In the genomic region with DNA sequence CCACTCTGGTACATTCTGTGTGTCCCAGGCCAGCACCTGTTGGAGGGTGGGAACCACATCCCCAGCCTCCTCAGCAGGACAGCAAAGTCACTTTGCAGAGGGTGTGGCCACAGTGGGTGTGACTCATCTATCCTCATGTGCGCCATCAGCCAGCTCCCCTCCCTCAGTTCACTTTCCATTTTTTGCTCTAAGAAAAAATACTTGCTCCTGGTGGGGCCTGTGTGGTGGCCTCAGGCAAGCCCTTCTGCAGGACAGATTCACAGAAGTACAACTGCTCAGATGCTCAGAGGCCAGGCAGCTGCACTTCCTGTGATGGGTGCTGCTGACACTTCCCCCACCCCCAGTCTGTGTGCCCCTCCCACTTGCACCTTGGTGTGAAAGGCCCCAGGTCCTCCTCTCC, we compare ENCODE assay signal across 15 cellular contexts.
DNase-seq lines count a peak whose midpoint lies in the region; ATAC-seq and TF ChIP-seq lines count a peak whose summit lies in the region.
"Had no signal": no experiment of that assay in that cellular context is flagged by ENCODE, and none has a peak within 500 bp of the region (broad histone marks: within the 10 kb centered on the region; RNA-seq: fewer than 3 reads in every experiment).

No MANE protein-coding gene starts in this region.

- peaks cover 5% of the 10 kb centered on the region for H3K9me3 Mint-ChIP-seq in Calu3 (ENCODE audit: low read depth, unreplicated experiment)
- H3K9me3 Mint-ChIP-seq in effector memory CD8-positive, alpha-beta T cell, result no peaks in the 10 kb centered on the region
- H3K9me3 Mint-ChIP-seq: activated T-cell treated with anti-CD3 and anti-CD28 coated beads, Interleukin-2, amount 50 U/mL, for 4 hours had no signal

- POLR2A ChIA-PET in PC-3 (lab: Charles Lee; ENCODE audit: unreplicated experiment), result no interaction called here

- BruUV-seq in Calu3 (replicated peaks; lab: Mats Ljungman, UMichigan), result no TSS peak
- no TSS peak for BruUV-seq in PC-3 (replicated peaks; lab: Mats Ljungman, UMichigan)

- no peaks in the 10 kb centered on the region for H3K79me2 ChIP-seq in PC-3 (ENCODE audit: low read length)

- ATAC-seq in PC-3 (no peak), HG03159 (IDR thresholded peaks at IDR 0.05; ENCODE audit: unreplicated experiment) (no peak)
- no peak for ATAC-seq in effector memory CD8-positive, alpha-beta T cell (replicated peaks)

- intact Hi-C loops in Calu3 (cut with micrococcal nuclease; ENCODE audit: unreplicated experiment) (loop anchor here (2.0 kb wide), 1 partner anchor 130 kb away; no protein-coding TSS in a partner anchor), PC-3 (cut with micrococcal nuclease) (loop anchor here (1.0 kb wide), 1 partner anchor 131 kb away; no protein-coding TSS in a partner anchor)

- H3K27ac ChIP-seq in PC-3 (ENCODE audit: low read length), result no peak overlapping the region
- H3K27ac ChIP-seq: adrenal gland had no signal

- peaks cover 12% of the 10 kb centered on the region for H3K4me1 Mint-ChIP-seq in Calu3 (ENCODE audit: low read depth, unreplicated experiment)
- peaks cover 2 to 8% of the 10 kb centered on the region in 2 donors for H3K4me1 Mint-ChIP-seq in effector memory CD8-positive, alpha-beta T cell (ENCODE audit: low read depth in 2 of 2)
- H3K4me1 Mint-ChIP-seq: IgD-negative memory B cell, naive B cell had no signal

- no peaks in the 10 kb centered on the region for H3K4me1 ChIP-seq in PC-3 (ENCODE audit: insufficient read depth, low read length)
- H3K4me1 ChIP-seq: adrenal gland had no signal

- CTCF ChIA-PET in Calu3 (lab: Charles Lee), result no interaction called here
- CTCF ChIA-PET in PC-3 (lab: Charles Lee), result interaction anchor here (0.6 kb wide), 1 partner anchor 130 kb away, joined by 3 read pairs; no protein-coding TSS in a partner anchor

- H3K27ac Mint-ChIP-seq in Calu3 (ENCODE audit: unreplicated experiment), result no peak overlapping the region
- H3K27ac Mint-ChIP-seq in effector memory CD8-positive, alpha-beta T cell, result no peak overlapping the region
- H3K27ac Mint-ChIP-seq: naive B cell had no signal

- TF ChIP-seq CTCF in Calu3 (IDR thresholded peaks at IDR 0.05; ENCODE audit: unreplicated experiment) (no peak), HFF-Myc (IDR thresholded peaks at IDR 0.05; ENCODE audit: low read depth, low read length, missing control alignments) (no peak), PC-3 (conservative IDR thresholded peaks at IDR 0.05; ENCODE audit: low read depth, low read length) (no peak), GM10266 (IDR thresholded peaks at IDR 0.05; ENCODE audit: control insufficient read depth, insufficient read depth, low read depth, missing control alignments) (no peak)

- H3F3A ChIP-seq in PC-3 (ENCODE audit: low read length, unreplicated experiment), result no peaks in the 10 kb centered on the region

- no peak overlapping the region for H3K4me3 ChIP-seq in HFF-Myc (replicated peaks; ENCODE audit: low read depth, low read length)
- H3K4me3 ChIP-seq in PC-3 (ENCODE audit: low read length), result no peak overlapping the region
- H3K4me3 ChIP-seq: adrenal gland had no signal

- H3K4me3 Mint-ChIP-seq in Calu3 (ENCODE audit: low read depth, unreplicated experiment), result no peak overlapping the region
- H3K4me3 Mint-ChIP-seq in effector memory CD8-positive, alpha-beta T cell, result no peak overlapping the region
- H3K4me3 Mint-ChIP-seq: activated T-cell treated with anti-CD3 and anti-CD28 coated beads, Interleukin-2, amount 50 U/mL, for 4 hours; IgD-negative memory B cell; naive B cell had no signal

- H3K4me2 ChIP-seq in PC-3 (ENCODE audit: low read length), result no peak overlapping the region

- no peaks in the 10 kb centered on the region for H3K9me3 ChIP-seq in PC-3 (ENCODE audit: low read length)
- H3K9me3 ChIP-seq: adrenal gland had no signal

- H3K9me2 ChIP-seq in PC-3 (replicated peaks; ENCODE audit: low read length), result no peaks in the 10 kb centered on the region

- H4K20me1 ChIP-seq in PC-3 (ENCODE audit: low read length), result no peaks in the 10 kb centered on the region

- H3K36me3 ChIP-seq in PC-3 (ENCODE audit: low read depth, low read length), result no peaks in the 10 kb centered on the region
- H3K36me3 ChIP-seq: adrenal gland had no signal

- no peaks in the 10 kb centered on the region for H3K36me3 Mint-ChIP-seq in Calu3 (ENCODE audit: insufficient read depth, unreplicated experiment)
- peaks cover 3% of the 10 kb centered on the region for H3K36me3 Mint-ChIP-seq in effector memory CD8-positive, alpha-beta T cell (ENCODE audit: insufficient read depth)
- H3K36me3 Mint-ChIP-seq: IgD-negative memory B cell, naive B cell had no signal

- peak; percentile 47 for DNase-seq in Calu3
- peak; percentile 5 for DNase-seq in HFF-Myc (ENCODE audit: extremely low read depth, low read depth)
- DNase-seq in PC-3, result peak; percentile 5
- DNase-seq in myocyte (ENCODE audit: low read depth), result peak; percentile 34
- DNase-seq in medulla oblongata (ENCODE audit: extremely low spot score), result no peak
- DNase-seq in effector memory CD8-positive, alpha-beta T cell, result no peak
- DNase-seq in GM10266 (ENCODE audit: extremely low spot score), result no peak
- DNase-seq: activated T-cell treated with anti-CD3 and anti-CD28 coated beads, Interleukin-2, amount 50 U/mL, for 4 hours; naive B cell; NCI-H2081; NCI-H748 treated with DMSO at 0.1 percent for 48 hours; stimulated activated CD4-positive, alpha-beta T cell treated with anti-CD3 and anti-CD28 coated beads, Interleukin-4, amount 100 ng/mL, for 1 hour had no signal

- no peak overlapping the region for H3K9ac ChIP-seq in PC-3 (ENCODE audit: low read length)

- no peak overlapping the region for H2AFZ ChIP-seq in PC-3 (ENCODE audit: low read length)

- H3K27me3 Mint-ChIP-seq in Calu3 (ENCODE audit: unreplicated experiment), result peaks cover 14% of the 10 kb centered on the region
- peaks cover 24 to 50% of the 10 kb centered on the region in 2 donors for H3K27me3 Mint-ChIP-seq in effector memory CD8-positive, alpha-beta T cell

- no peaks in the 10 kb centered on the region for H3K27me3 ChIP-seq in PC-3 (ENCODE audit: low read length)
- H3K27me3 ChIP-seq: adrenal gland had no signal

Comparison
In these comparisons a context has a peak if more than half of its experiments do, and no peak if none do; other contexts are left out.
1. DNase-seq: peak in Calu3 (single experiment), HFF-Myc (single experiment), PC-3 (single experiment) and myocyte (single experiment); none in medulla oblongata (single experiment), effector memory CD8-positive, alpha-beta T cell (0 of 3) and GM10266 (single experiment).